1 cellular context compared by ENCODE assay signal in genomic region chr12:108856170-108856427, GRCh38.
TF ChIP-seq lines count a peak whose summit lies in the region.

No MANE protein-coding gene starts in this region.

TF ChIP-seq in K562, 482 proteins besides CTCF, POLR2A, EP300 and RAD21 (continued from another document and continues in another):
- no peak for TF ChIP-seq ETV1 (tag; conservative IDR thresholded peaks at IDR 0.05; ENCODE audit: low read depth)
- TF ChIP-seq FOXP1 (CRISPR knock-in tag; IDR thresholded peaks at IDR 0.05) = 0 out of 2 replicates have a peak, but pooled peaks have one; percentile 4
- peak; percentile 61 for TF ChIP-seq ZFX (CRISPR knock-in tag; IDR thresholded peaks at IDR 0.05)
- TF ChIP-seq PML (IDR thresholded peaks at IDR 0.05; ENCODE audit: low read length) = no peak
- TF ChIP-seq E2F6 (IDR thresholded peaks at IDR 0.05; ENCODE audit: borderline replicate concordance in 1 of 2, extremely low read depth in 1 of 2, insufficient read depth in 1 of 2, insufficient read length in 1 of 2, low read depth in 1 of 2, low read length in 1 of 2, poor library complexity in 1 of 2, severe bottlenecking in 1 of 2) = no peak
- TF ChIP-seq TEAD1 (CRISPR knock-in tag; IDR thresholded peaks at IDR 0.05) = no peak
- no peak for TF ChIP-seq FOXO4 (CRISPR knock-in tag; IDR thresholded peaks at IDR 0.05)
- TF ChIP-seq NCOA4 (IDR thresholded peaks at IDR 0.05; ENCODE audit: partially characterized antibody) = no peak
- no peak for TF ChIP-seq EZH2 (IDR thresholded peaks at IDR 0.05; ENCODE audit: borderline replicate concordance, low read depth, low read length)
- TF ChIP-seq AFF1 (IDR thresholded peaks at IDR 0.05; ENCODE audit: low read depth in 1 of 2, partially characterized antibody in 2 of 2) = peak in 1 of 2 experiments; percentile 3
- TF ChIP-seq POLR2G (IDR thresholded peaks at IDR 0.05; ENCODE audit: low read depth, low read length) = no peak
- TF ChIP-seq ELF2 (CRISPR knock-in tag; IDR thresholded peaks at IDR 0.05) = no peak
- no peak for TF ChIP-seq DMBX1 (CRISPR knock-in tag; IDR thresholded peaks at IDR 0.05; ENCODE audit: borderline replicate concordance)
- no peak for TF ChIP-seq MAFK (IDR thresholded peaks at IDR 0.05; ENCODE audit: low read length)
- TF ChIP-seq ZNF197 (CRISPR knock-in tag; IDR thresholded peaks at IDR 0.05; ENCODE audit: low read depth) = 0 out of 2 replicates have a peak, but pooled peaks have one; percentile 3
- peak; percentile 6 for TF ChIP-seq TBP (optimal IDR thresholded peaks at IDR 0.05; ENCODE audit: low read depth, low read length)
- no peak for TF ChIP-seq PREB (CRISPR knock-in tag; IDR thresholded peaks at IDR 0.05)
- TF ChIP-seq FOSL1 (tag; conservative IDR thresholded peaks at IDR 0.05) = 0 out of 2 replicates have a peak, but pooled peaks have one; percentile 27
- no peak for TF ChIP-seq NELFE (IDR thresholded peaks at IDR 0.05; ENCODE audit: insufficient read depth, insufficient read length)
- TF ChIP-seq ZSCAN32 (CRISPR knock-in tag; IDR thresholded peaks at IDR 0.05) = no peak
- TF ChIP-seq ZNF124 (CRISPR knock-in tag; IDR thresholded peaks at IDR 0.05) = no peak
- TF ChIP-seq VEZF1 (CRISPR knock-in tag; IDR thresholded peaks at IDR 0.05) = peak; percentile 4; the same call in 1 of the 2 replicates
- 0 out of 4 replicates have a peak, but pooled peaks of 1 of the 2 experiments have one; percentile 8 for TF ChIP-seq NRF1 (conservative IDR thresholded peaks at IDR 0.05 in 1 of 2, IDR thresholded peaks at IDR 0.05 in 1 of 2)
- 0 out of 4 replicates have a peak, but pooled peaks of 1 of the 2 experiments have one; percentile 2 for TF ChIP-seq NONO (IDR thresholded peaks at IDR 0.05; ENCODE audit: low read depth in 2 of 2, low read length in 1 of 2)
- 0 out of 2 replicates have a peak, but pooled peaks have one; percentile 4 for TF ChIP-seq ZNF395 (CRISPR knock-in tag; IDR thresholded peaks at IDR 0.05)
- 0 out of 2 replicates have a peak, but pooled peaks have one; percentile 46 for TF ChIP-seq ARID4B (CRISPR knock-in tag; IDR thresholded peaks at IDR 0.05)
- no peak for TF ChIP-seq SIN3A (IDR thresholded peaks at IDR 0.05; ENCODE audit: borderline replicate concordance in 2 of 2, control insufficient read depth in 1 of 2, low read depth in 2 of 2, low read length in 2 of 2)
- no peak for TF ChIP-seq FOXA1 (IDR thresholded peaks at IDR 0.05; ENCODE audit: borderline replicate concordance)
- no peak for TF ChIP-seq ZC3H11A (IDR thresholded peaks at IDR 0.05; ENCODE audit: low read depth, low read length)
